2 cellular contexts compared by ENCODE assay signal in the genomic region with DNA sequence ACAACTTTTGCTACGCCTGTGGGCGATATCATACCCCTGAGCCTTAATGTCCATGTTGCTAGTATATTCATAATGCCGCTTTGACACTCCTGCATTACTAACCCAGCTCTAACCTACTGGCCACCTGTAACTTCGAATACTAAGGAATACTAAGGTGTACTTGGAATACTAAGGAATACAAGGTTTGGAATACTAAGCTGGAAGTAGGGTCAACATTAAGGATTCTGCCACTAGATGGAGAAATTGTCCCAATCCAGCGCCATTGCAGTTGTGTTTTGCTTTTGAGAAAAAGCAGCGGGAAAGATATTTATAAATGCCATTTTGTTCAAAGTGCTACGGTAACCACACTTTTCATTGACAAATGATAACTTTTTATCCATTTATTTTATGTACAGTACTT.
TF ChIP-seq lines count a peak whose summit lies in the region.

No MANE protein-coding gene starts in this region.

TF ChIP-seq in IMR-90, 13 proteins besides CTCF, POLR2A, EP300 and RAD21:
- TF ChIP-seq, protein P1, sequence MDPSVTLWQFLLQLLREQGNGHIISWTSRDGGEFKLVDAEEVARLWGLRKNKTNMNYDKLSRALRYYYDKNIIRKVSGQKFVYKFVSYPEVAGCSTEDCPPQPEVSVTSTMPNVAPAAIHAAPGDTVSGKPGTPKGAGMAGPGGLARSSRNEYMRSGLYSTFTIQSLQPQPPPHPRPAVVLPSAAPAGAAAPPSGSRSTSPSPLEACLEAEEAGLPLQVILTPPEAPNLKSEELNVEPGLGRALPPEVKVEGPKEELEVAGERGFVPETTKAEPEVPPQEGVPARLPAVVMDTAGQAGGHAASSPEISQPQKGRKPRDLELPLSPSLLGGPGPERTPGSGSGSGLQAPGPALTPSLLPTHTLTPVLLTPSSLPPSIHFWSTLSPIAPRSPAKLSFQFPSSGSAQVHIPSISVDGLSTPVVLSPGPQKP (IDR thresholded peaks at IDR 0.05; ENCODE audit: borderline replicate concordance, low read depth, low read length): no peak
- TF ChIP-seq, protein P2, sequence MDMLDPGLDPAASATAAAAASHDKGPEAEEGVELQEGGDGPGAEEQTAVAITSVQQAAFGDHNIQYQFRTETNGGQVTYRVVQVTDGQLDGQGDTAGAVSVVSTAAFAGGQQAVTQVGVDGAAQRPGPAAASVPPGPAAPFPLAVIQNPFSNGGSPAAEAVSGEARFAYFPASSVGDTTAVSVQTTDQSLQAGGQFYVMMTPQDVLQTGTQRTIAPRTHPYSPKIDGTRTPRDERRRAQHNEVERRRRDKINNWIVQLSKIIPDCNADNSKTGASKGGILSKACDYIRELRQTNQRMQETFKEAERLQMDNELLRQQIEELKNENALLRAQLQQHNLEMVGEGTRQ (IDR thresholded peaks at IDR 0.05; ENCODE audit: low read depth, low read length): no peak
- TF ChIP-seq MAZ (IDR thresholded peaks at IDR 0.05; ENCODE audit: borderline replicate concordance, low read depth, low read length): no peak
- TF ChIP-seq NFE2L2 (IDR thresholded peaks at IDR 0.05; ENCODE audit: low read depth, low read length): no peak
- no peak for TF ChIP-seq CHD1 (IDR thresholded peaks at IDR 0.05; ENCODE audit: low read depth, low read length)
- TF ChIP-seq SMC3 (IDR thresholded peaks at IDR 0.05; ENCODE audit: low read depth, low read length): no peak
- no peak for TF ChIP-seq RFX5 (IDR thresholded peaks at IDR 0.05; ENCODE audit: low read depth, low read length)
- no peak for TF ChIP-seq RCOR1 (IDR thresholded peaks at IDR 0.05; ENCODE audit: insufficient replicate concordance, low read length)
- TF ChIP-seq CEBPB (IDR thresholded peaks at IDR 0.05; ENCODE audit: low read depth, low read length): no peak
- no peak for TF ChIP-seq MXI1 (IDR thresholded peaks at IDR 0.05; ENCODE audit: borderline replicate concordance, low read depth, low read length)
- no peak for TF ChIP-seq BHLHE40 (IDR thresholded peaks at IDR 0.05; ENCODE audit: low read depth, low read length)
- no peak for TF ChIP-seq MAFK (IDR thresholded peaks at IDR 0.05; ENCODE audit: low read depth, low read length)
- no peak for TF ChIP-seq FOS (IDR thresholded peaks at IDR 0.05; ENCODE audit: low read depth, low read length)
TF ChIP-seq in IMR-90: peak in this region for 0.

TF ChIP-seq in K562, 482 proteins besides CTCF, POLR2A, EP300 and RAD21:
- TF ChIP-seq, protein P3, sequence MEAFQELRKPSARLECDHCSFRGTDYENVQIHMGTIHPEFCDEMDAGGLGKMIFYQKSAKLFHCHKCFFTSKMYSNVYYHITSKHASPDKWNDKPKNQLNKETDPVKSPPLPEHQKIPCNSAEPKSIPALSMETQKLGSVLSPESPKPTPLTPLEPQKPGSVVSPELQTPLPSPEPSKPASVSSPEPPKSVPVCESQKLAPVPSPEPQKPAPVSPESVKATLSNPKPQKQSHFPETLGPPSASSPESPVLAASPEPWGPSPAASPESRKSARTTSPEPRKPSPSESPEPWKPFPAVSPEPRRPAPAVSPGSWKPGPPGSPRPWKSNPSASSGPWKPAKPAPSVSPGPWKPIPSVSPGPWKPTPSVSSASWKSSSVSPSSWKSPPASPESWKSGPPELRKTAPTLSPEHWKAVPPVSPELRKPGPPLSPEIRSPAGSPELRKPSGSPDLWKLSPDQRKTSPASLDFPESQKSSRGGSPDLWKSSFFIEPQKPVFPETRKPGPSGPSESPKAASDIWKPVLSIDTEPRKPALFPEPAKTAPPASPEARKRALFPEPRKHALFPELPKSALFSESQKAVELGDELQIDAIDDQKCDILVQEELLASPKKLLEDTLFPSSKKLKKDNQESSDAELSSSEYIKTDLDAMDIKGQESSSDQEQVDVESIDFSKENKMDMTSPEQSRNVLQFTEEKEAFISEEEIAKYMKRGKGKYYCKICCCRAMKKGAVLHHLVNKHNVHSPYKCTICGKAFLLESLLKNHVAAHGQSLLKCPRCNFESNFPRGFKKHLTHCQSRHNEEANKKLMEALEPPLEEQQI (IDR thresholded peaks at IDR 0.05): no peak
- no peak for TF ChIP-seq RBM25 (IDR thresholded peaks at IDR 0.05; ENCODE audit: low read depth, low read length, severe bottlenecking)
- TF ChIP-seq, protein P4, sequence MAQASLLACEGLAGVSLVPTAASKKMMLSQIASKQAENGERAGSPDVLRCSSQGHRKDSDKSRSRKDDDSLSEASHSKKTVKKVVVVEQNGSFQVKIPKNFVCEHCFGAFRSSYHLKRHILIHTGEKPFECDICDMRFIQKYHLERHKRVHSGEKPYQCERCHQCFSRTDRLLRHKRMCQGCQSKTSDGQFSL (CRISPR knock-in tag; IDR thresholded peaks at IDR 0.05): no peak
- TF ChIP-seq, protein P4 (tag; IDR thresholded peaks at IDR 0.05): no peak
- no peak for TF ChIP-seq EZH2 (IDR thresholded peaks at IDR 0.05; ENCODE audit: borderline replicate concordance, low read depth, low read length)
- no peak for TF ChIP-seq POLR3A (IDR thresholded peaks at IDR 0.05; ENCODE audit: borderline replicate concordance, extremely low read depth, insufficient read depth, insufficient read length)
- TF ChIP-seq, protein P5, sequence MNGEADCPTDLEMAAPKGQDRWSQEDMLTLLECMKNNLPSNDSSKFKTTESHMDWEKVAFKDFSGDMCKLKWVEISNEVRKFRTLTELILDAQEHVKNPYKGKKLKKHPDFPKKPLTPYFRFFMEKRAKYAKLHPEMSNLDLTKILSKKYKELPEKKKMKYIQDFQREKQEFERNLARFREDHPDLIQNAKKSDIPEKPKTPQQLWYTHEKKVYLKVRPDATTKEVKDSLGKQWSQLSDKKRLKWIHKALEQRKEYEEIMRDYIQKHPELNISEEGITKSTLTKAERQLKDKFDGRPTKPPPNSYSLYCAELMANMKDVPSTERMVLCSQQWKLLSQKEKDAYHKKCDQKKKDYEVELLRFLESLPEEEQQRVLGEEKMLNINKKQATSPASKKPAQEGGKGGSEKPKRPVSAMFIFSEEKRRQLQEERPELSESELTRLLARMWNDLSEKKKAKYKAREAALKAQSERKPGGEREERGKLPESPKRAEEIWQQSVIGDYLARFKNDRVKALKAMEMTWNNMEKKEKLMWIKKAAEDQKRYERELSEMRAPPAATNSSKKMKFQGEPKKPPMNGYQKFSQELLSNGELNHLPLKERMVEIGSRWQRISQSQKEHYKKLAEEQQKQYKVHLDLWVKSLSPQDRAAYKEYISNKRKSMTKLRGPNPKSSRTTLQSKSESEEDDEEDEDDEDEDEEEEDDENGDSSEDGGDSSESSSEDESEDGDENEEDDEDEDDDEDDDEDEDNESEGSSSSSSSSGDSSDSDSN (IDR thresholded peaks at IDR 0.05; ENCODE audit: borderline replicate concordance in 1 of 2, low read depth in 2 of 2, low read length in 2 of 2): no peak
- TF ChIP-seq ELF4 (CRISPR knock-in tag; IDR thresholded peaks at IDR 0.05): no peak
- no peak for TF ChIP-seq NBN (IDR thresholded peaks at IDR 0.05; ENCODE audit: low read depth)
TF ChIP-seq in K562: peak in this region for 0.
